In genomic region chr2:200172521-200172920, GRCh38 we compare ENCODE assay signal across 16 cellular contexts.
DNase-seq lines count a peak whose midpoint lies in the region; ATAC-seq, FAIRE-seq and TF ChIP-seq lines count a peak whose summit lies in the region.
"Had no signal": no experiment of that assay in that cellular context is flagged by ENCODE, and none has a peak within 500 bp of the region (broad histone marks: within the 10 kb centered on the region; RNA-seq: fewer than 3 reads in every experiment).

No MANE protein-coding gene starts in this region.

- H3K9me3 ChIP-seq in K562 (replicated peaks; ENCODE audit: control insufficient read depth, insufficient read depth, low read depth, low read length), result 0 out of 2 replicates have a peak, but pooled peaks cover 3% of the 10 kb centered on the region
- no peaks in the 10 kb centered on the region for H3K9me3 ChIP-seq in psoas muscle
- H3K9me3 ChIP-seq in GM23248 (ENCODE audit: low read depth), result no peaks in the 10 kb centered on the region

- TF ChIP-seq RAD21 in K562 (CRISPR knock-in tag; conservative IDR thresholded peaks at IDR 0.05 in 1 of 2, IDR thresholded peaks at IDR 0.05 in 1 of 2), result no peak

- ATAC-seq in K562 (no peak), psoas muscle (no peak), HG02610 (IDR thresholded peaks at IDR 0.05; ENCODE audit: unreplicated experiment) (no peak)
- ATAC-seq: GM12878 had no signal

- in situ Hi-C loops in K562 (cut with MboI), result no loop called here
- in situ Hi-C loops in GM23248 (cut with MboI), result no loop called here

- no peak for FAIRE-seq in K562 (lab: Jason Lieb, UNC)
- FAIRE-seq: D721Med, GM12878 had no signal

- POLR2A ChIA-PET in K562 (lab: Yijun Ruan, JAX), result no interaction called here

- H3K9me2 ChIP-seq in GM23248 (ENCODE audit: insufficient read depth), result no peaks in the 10 kb centered on the region

- H3K4me3 ChIP-seq in K562 (no peak overlapping the region), psoas muscle (no peak overlapping the region), GM23248 (no peak overlapping the region)
- H3K4me3 ChIP-seq: GM12878 had no signal

- BruUV-seq in K562 (replicated peaks; lab: Mats Ljungman, UMichigan), result no TSS peak

- H3F3A ChIP-seq in GM23248 (ENCODE audit: insufficient read depth), result no peaks in the 10 kb centered on the region

- WGBS in K562 (ENCODE audit: insufficient coverage, low coverage, missing lambda C conversion rate), result 50% methylated on average over 1 of the region's 1 CpG
- 96 to 97% (median 97%) methylated on average over 1 of the region's 1 CpG for WGBS in psoas muscle, 3 donors
- 100% methylated on average over 1 of the region's 1 CpG for WGBS in GM23248 (ENCODE audit: low coverage in 1 of 2, low lambda C conversion rate in 2 of 2, missing lambda C conversion rate in 2 of 2), 2 experiments

- H3K27me3 ChIP-seq in K562 (ENCODE audit: control insufficient read depth in 2 of 2, insufficient read depth in 2 of 2, low read length in 2 of 2) (no peaks in the 10 kb centered on the region), psoas muscle (ENCODE audit: insufficient read depth in 3 of 3, low read length in 2 of 3) (no peaks in the 10 kb centered on the region), GM23248 (replicated peaks; ENCODE audit: insufficient read depth) (peaks cover 6% of the 10 kb centered on the region)

- H4K20me1 ChIP-seq in K562 (replicated peaks; ENCODE audit: control insufficient read depth, insufficient read depth, low read length) (no peaks in the 10 kb centered on the region), GM23248 (ENCODE audit: insufficient read depth) (no peaks in the 10 kb centered on the region)

- CTCF ChIA-PET in K562 (lab: Yijun Ruan, JAX; ENCODE audit: low intra/inter-chr PET ratio), result no interaction called here

- H2AFZ ChIP-seq in K562 (ENCODE audit: low read depth, low read length) (no peak overlapping the region), GM23248 (no peak overlapping the region)

- H3K9ac ChIP-seq in K562 (ENCODE audit: insufficient read depth in 1 of 2, low read depth in 2 of 2, low read length in 2 of 2), result no peak overlapping the region
- no peak overlapping the region for H3K9ac ChIP-seq in GM23248

- H3K4me2 ChIP-seq in K562 (ENCODE audit: insufficient read depth, low read length) (no peak overlapping the region), GM23248 (ENCODE audit: unreplicated experiment) (no peak overlapping the region)

- TF ChIP-seq CTCF in K562 (IDR thresholded peaks at IDR 0.05 in 2 of 3, conservative IDR thresholded peaks at IDR 0.05 in 1 of 3; ENCODE audit: insufficient read depth in 2 of 3, low read depth in 1 of 3, low read length in 3 of 3) (no peak), psoas muscle (IDR thresholded peaks at IDR 0.05) (no peak)

- peaks cover 4 to 6% of the 10 kb centered on the region in 2 experiments; a peak in 2 of 5 replicates for H3K4me1 ChIP-seq in K562 (replicated peaks in 1 of 2; ENCODE audit: control insufficient read depth in 2 of 2, insufficient read depth in 2 of 2, low read length in 2 of 2)
- H3K4me1 ChIP-seq in psoas muscle, result peaks cover under 1% of the 10 kb centered on the region
- H3K4me1 ChIP-seq in GM23248 (ENCODE audit: insufficient read depth), result no peaks in the 10 kb centered on the region

- H3K27ac ChIP-seq in K562 (ENCODE audit: extremely low read depth, low read depth, low read length), result peak overlapping the region; percentile 46; the same call in 1 of the 3 replicates
- H3K27ac ChIP-seq in psoas muscle, result peak overlapping the region; percentile 17
- no peak overlapping the region for H3K27ac ChIP-seq in GM23248
- H3K27ac ChIP-seq: C4-2B had no signal

- H3K36me3 ChIP-seq in K562 (ENCODE audit: control insufficient read depth, insufficient read depth, low read length) (no peaks in the 10 kb centered on the region), psoas muscle (ENCODE audit: insufficient read depth in 1 of 2, low read depth in 1 of 2) (no peaks in the 10 kb centered on the region), GM23248 (ENCODE audit: low read depth) (no peaks in the 10 kb centered on the region)

- H3K79me2 ChIP-seq in K562 (ENCODE audit: control insufficient read depth, insufficient read depth, low read length), result peaks cover 18% of the 10 kb centered on the region; the same call in 2 of the 3 replicates
- H3K79me2 ChIP-seq in GM23248 (ENCODE audit: insufficient read depth), result no peaks in the 10 kb centered on the region

- no peak for TF ChIP-seq POLR2A in K562 (conservative IDR thresholded peaks at IDR 0.05)

- DNase-seq in EL (peak; percentile 44), K562 (ENCODE audit: extremely low read depth in 1 of 4, low spot score in 3 of 4) (no peak), iris pigment epithelial cell (ENCODE audit: low read depth) (peak; percentile 33), psoas muscle (no peak), AML-193 (lab: John Stamatoyannopoulos, UW) (no peak), GM23248 (no peak), NCI-H748 (lab: John Stamatoyannopoulos, UW; ENCODE audit: unreplicated experiment) (no peak)
- DNase-seq: ACHN; Caco-2; CD4-positive, alpha-beta T cell; GOT3; H7 had no signal

- intact Hi-C loops in K562 (cut with micrococcal nuclease) (loop anchor here (10.0 kb wide), 1 partner anchor 132 kb away; the partner anchor contains the start of gene SPATS2L), psoas muscle (cut with DNase I) (no loop called here)

- no peaks in the 10 kb centered on the region for H3K9me1 ChIP-seq in K562 (ENCODE audit: control insufficient read depth, insufficient read depth, low read length)

- no peak for TF ChIP-seq EP300 in K562 (IDR thresholded peaks at IDR 0.05; ENCODE audit: low read length)

TF ChIP-seq in K562, 482 proteins besides CTCF, POLR2A, EP300 and RAD21:
- TF ChIP-seq FOXO4 (CRISPR knock-in tag; IDR thresholded peaks at IDR 0.05), result no peak
- TF ChIP-seq RFX5 (IDR thresholded peaks at IDR 0.05; ENCODE audit: low read depth, low read length), result no peak
- TF ChIP-seq MLLT1 (IDR thresholded peaks at IDR 0.05), result no peak

Comparison
In these comparisons a context has a peak if more than half of its experiments do, and no peak if none do; other contexts are left out.
1. DNase-seq: peak in EL (single experiment) and iris pigment epithelial cell (single experiment); none in K562 (0 of 4), psoas muscle (0 of 2), AML-193 (0 of 2), GM23248 (single experiment) and NCI-H748 (single experiment).